2 cellular contexts compared by ENCODE assay signal in genomic region chr7:1155818-1156781, GRCh38.
TF ChIP-seq lines count a peak whose summit lies in the region.

No MANE protein-coding gene starts in this region.

TF ChIP-seq in K562, 482 proteins besides CTCF, POLR2A, EP300 and RAD21:
- TF ChIP-seq RBFOX2 (IDR thresholded peaks at IDR 0.05; ENCODE audit: low read depth, low read length), result peak; percentile 40

TF ChIP-seq in liver, 16 proteins besides CTCF, POLR2A, EP300 and RAD21:
- TF ChIP-seq HNF4A (conservative IDR thresholded peaks at IDR 0.05) (peak in 1 of 2 donors; percentile 9), RXRA (IDR thresholded peaks at IDR 0.05) (peak in 1 of 2 donors; percentile 10)
